Comparison of ENCODE assay signal across 1 cellular context in genomic region chr11:124899376-124900145, GRCh38.
A peak's percentile ranks its signal among the peaks of the same experiment; 100 is the strongest.
TF ChIP-seq lines count a peak whose summit lies in the region.

No MANE protein-coding gene starts in this region.

TF ChIP-seq in IMR-90, 13 proteins besides CTCF, POLR2A, EP300 and RAD21:
- TF ChIP-seq RCOR1 (IDR thresholded peaks at IDR 0.05; ENCODE audit: insufficient replicate concordance, low read length) (no peak), CEBPB (IDR thresholded peaks at IDR 0.05; ENCODE audit: low read depth, low read length) (0 out of 2 replicates have a peak, but pooled peaks have one; percentile 7)
TF ChIP-seq in IMR-90: peak in this region for 1.
